In the genomic region with DNA sequence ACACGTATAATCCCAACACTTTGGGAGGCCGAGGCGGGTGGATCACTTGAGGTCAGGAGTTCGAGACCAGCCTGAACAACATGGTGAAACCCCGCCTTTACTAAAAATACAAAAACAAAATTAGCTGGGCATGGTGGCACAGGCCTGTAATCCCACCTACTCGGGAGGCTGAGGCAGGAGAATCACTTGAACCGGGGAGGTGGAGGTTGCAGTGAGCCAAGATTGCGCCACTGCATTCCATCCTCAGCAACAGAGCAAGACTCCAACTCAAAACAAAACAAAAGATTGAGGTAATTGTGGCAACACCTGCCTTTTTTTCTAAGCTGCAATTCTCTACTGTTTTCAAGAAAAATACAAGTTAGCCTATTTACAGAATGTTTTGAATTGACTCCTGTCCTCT, we compare ENCODE assay signal across 5 cellular contexts. TPM values are rescaled to one million over a fixed set of nuclear protein-coding genes. Genes with fewer than 3 reads are reported as not detected.
DNase-seq lines count a peak whose midpoint lies in the region; ATAC-seq, FAIRE-seq and TF ChIP-seq lines count a peak whose summit lies in the region.
"Not testable (repeated sequence)": the region's sequence is repeated elsewhere in the genome, so short reads cannot be mapped to it uniquely, and the experiment has no call there.

No MANE protein-coding gene starts in this region.

- FAIRE-seq in GM12878 (lab: Jason Lieb, UNC) = not testable (repeated sequence)

- H3K27ac ChIP-seq in CD4-positive, CD25-positive, alpha-beta regulatory T cell (ENCODE audit: insufficient read depth, low read length, poor library complexity, severe bottlenecking); GM12878 (ENCODE audit: control insufficient read depth, insufficient read depth): not testable (repeated sequence)
- peak overlapping the region; percentile 61 for H3K27ac ChIP-seq in VCaP

- H3K4me3 ChIP-seq in CD4-positive, CD25-positive, alpha-beta regulatory T cell (ENCODE audit: low read depth, low read length) = peak overlapping the region; percentile 20
- peak overlapping the region; percentile 6; the same call in 1 of the 2 replicates for H3K4me3 ChIP-seq in GM12878

- not testable (repeated sequence) for H2AFZ ChIP-seq in GM12878 (ENCODE audit: control insufficient read depth, low read depth, low read length)

- not testable (repeated sequence) for H3K36me3 ChIP-seq in CD4-positive, CD25-positive, alpha-beta regulatory T cell (ENCODE audit: control insufficient read depth, insufficient read depth, low read length); GM12878 (ENCODE audit: control insufficient read depth in 2 of 2, insufficient read depth in 2 of 2, low read length in 1 of 2)

- H3K27ac Mint-ChIP-seq in CD4-positive, CD25-positive, alpha-beta regulatory T cell = not testable (repeated sequence)

- H4K20me1 ChIP-seq in GM12878 (ENCODE audit: control insufficient read depth, insufficient read depth) = not testable (repeated sequence)

- TF ChIP-seq EP300 in Ishikawa (IDR thresholded peaks at IDR 0.05; ENCODE audit: borderline replicate concordance); GM12878 (IDR thresholded peaks at IDR 0.05; ENCODE audit: borderline replicate concordance in 1 of 2, control insufficient read depth in 1 of 2, low read depth in 2 of 2, low read length in 2 of 2): not testable (repeated sequence)

- not testable (repeated sequence) for TF ChIP-seq RAD21 in Ishikawa (IDR thresholded peaks at IDR 0.05; ENCODE audit: low read depth); GM12878 (IDR thresholded peaks at IDR 0.05; ENCODE audit: insufficient read depth, low read depth, low read length)

- SMC1A ChIA-PET in GM12878 (lab: Charles Lee; ENCODE audit: uncharacterized antibody, unreplicated experiment) = interaction anchor here (1.1 to 3.6 kb wide), 4 partner anchors 8 to 20 kb away, joined by 3 to 28 read pairs (median 4); no protein-coding TSS in a partner anchor

- peaks cover 26% of the 10 kb centered on the region for H3K4me1 ChIP-seq in CD4-positive, CD25-positive, alpha-beta regulatory T cell (ENCODE audit: control insufficient read depth, insufficient read depth, low read length, poor library complexity, severe bottlenecking)
- H3K4me1 ChIP-seq in GM12878 (ENCODE audit: control insufficient read depth, insufficient read depth, low read length) = peaks cover 11% of the 10 kb centered on the region; the same call in 1 of the 2 replicates

- not testable (repeated sequence) for TF ChIP-seq CTCF in VCaP (conservative IDR thresholded peaks at IDR 0.05); GM12878 (IDR thresholded peaks at IDR 0.05 in 2 of 3, conservative IDR thresholded peaks at IDR 0.05 in 1 of 3; ENCODE audit: control insufficient read depth in 2 of 3, extremely low read depth in 1 of 3, insufficient read depth in 1 of 3, low read depth in 3 of 3, low read length in 3 of 3)

- not testable (repeated sequence) for TF ChIP-seq POLR2A in GM12878 (IDR thresholded peaks at IDR 0.05; ENCODE audit: low read depth, low read length)

- peaks cover 25 to 83% (median 50%) of the 10 kb centered on the region in 4 donors for H3K4me1 Mint-ChIP-seq in CD4-positive, CD25-positive, alpha-beta regulatory T cell

- H3K9me3 ChIP-seq in CD4-positive, CD25-positive, alpha-beta regulatory T cell (ENCODE audit: control insufficient read depth in 2 of 2, low read length in 2 of 2); GM12878 (replicated peaks; ENCODE audit: control insufficient read depth, insufficient read depth, low read length): not testable (repeated sequence)

- H3K9me3 Mint-ChIP-seq in CD4-positive, CD25-positive, alpha-beta regulatory T cell = not testable (repeated sequence)

- intact Hi-C loops in GM12878 (cut with micrococcal nuclease; ENCODE audit: unreplicated experiment) = not testable (repeated sequence)

- POLR2A ChIA-PET in GM12878 (lab: Charles Lee) = interaction anchor here (1.6 kb wide), 1 partner anchor 12 kb away, joined by 6 read pairs; no protein-coding TSS in a partner anchor

- not testable (repeated sequence) for H3K27me3 Mint-ChIP-seq in CD4-positive, CD25-positive, alpha-beta regulatory T cell

- not testable (repeated sequence) for DNase-seq in CD4-positive, CD25-positive, alpha-beta regulatory T cell; GM12878 (ENCODE audit: low read depth, low spot score)
- peak; percentile 24 for DNase-seq in NCI-H226

- CTCF ChIA-PET in GM12878 (lab: Yijun Ruan, JAX) = interaction anchor here (1.4 to 2.4 kb wide), 2 partner anchors 18 to 21 kb away, joined by 3 to 12 read pairs; no protein-coding TSS in a partner anchor

- H3K79me2 ChIP-seq in GM12878 (ENCODE audit: control insufficient read depth, insufficient read depth, low read length) = peaks cover 37% of the 10 kb centered on the region

- not testable (repeated sequence) for ATAC-seq in CD4-positive, CD25-positive, alpha-beta regulatory T cell (ENCODE audit: low read depth in 2 of 2); GM12878

- H3K27me3 ChIP-seq in CD4-positive, CD25-positive, alpha-beta regulatory T cell (ENCODE audit: control insufficient read depth, insufficient read depth, low read length); GM12878 (replicated peaks in 1 of 2; ENCODE audit: control insufficient read depth in 2 of 2, insufficient read depth in 2 of 2, low read length in 1 of 2): not testable (repeated sequence)

- peaks cover 12% of the 10 kb centered on the region for H3K36me3 Mint-ChIP-seq in CD4-positive, CD25-positive, alpha-beta regulatory T cell

- not testable (repeated sequence) for BruUV-seq in GM12878 (replicated peaks; lab: Mats Ljungman, UMichigan)

- H3K4me2 ChIP-seq in GM12878 (ENCODE audit: control insufficient read depth, insufficient read depth) = peak overlapping the region; percentile 54

- not testable (repeated sequence) for H3K9ac ChIP-seq in GM12878 (ENCODE audit: control insufficient read depth, insufficient read depth, low read length)

- in situ Hi-C loops in GM12878 (cut with MboI) = loop anchor here (25.0 kb wide), 1 partner anchor 1435 kb away; the partner anchor contains the start of gene NMI

- peak overlapping the region in 2 of 4 donors; percentile 15 to 78 for H3K4me3 Mint-ChIP-seq in CD4-positive, CD25-positive, alpha-beta regulatory T cell

- 86% methylated on average over 8 of the region's 8 CpGs for WGBS in GM12878 (ENCODE audit: insufficient coverage, insufficient replicate concordance, low lambda C conversion rate, missing lambda C conversion rate)

- RAD21 ChIA-PET in GM12878 (lab: Charles Lee; ENCODE audit: unreplicated experiment) = interaction anchor here (0.6 to 1.4 kb wide), 4 partner anchors 10 to 601 kb away, joined by 3 to 5 read pairs (median 3); no protein-coding TSS in a partner anchor

TF ChIP-seq in Ishikawa, 13 proteins besides CTCF, POLR2A, EP300 and RAD21:
- TF ChIP-seq CEBPB (IDR thresholded peaks at IDR 0.05) = peak; percentile 23; the same call in 1 of the 2 replicates

TF ChIP-seq in GM12878, 131 proteins besides CTCF, POLR2A, EP300 and RAD21:
- 0 out of 2 replicates have a peak, but pooled peaks have one; percentile 18 for TF ChIP-seq RUNX3 (IDR thresholded peaks at IDR 0.05; ENCODE audit: low read length)

RNA-seq across cellular contexts. Expression of gene ARL6IP6, which starts 4.2 kb away (rescaled TPM):
- 19.9 TPM for total RNA-seq in CD4-positive, CD25-positive, alpha-beta regulatory T cell
- polyA plus RNA-seq in CD4-positive, CD25-positive, alpha-beta regulatory T cell = 10 to 100 TPM; 32.9 to 41.4 (median 35.7) TPM
- 52.3 and 58.3 TPM in 2 replicates for total RNA-seq in GM12878 (2013; cell fraction: nucleolus; rRNA removed)
- total RNA-seq in GM12878 (2014; rRNA removed) (15.8 and 21.1 TPM in 2 replicates), GM12878 (2014; rRNA removed; fragmentation: Illumina TruSeq; extraction: Trizol) (23.4 and 25.8 TPM in 2 replicates), GM12878 (2021) (23.5 and 26.6 TPM in 2 replicates)
- polyA plus RNA-seq in GM12878 (2011; ENCODE audit: low read depth) = 16.8 TPM
- polyA plus RNA-seq in GM12878 (2011; rRNA removed) (87.3 and 130 TPM in 2 replicates), GM12878 (2014; fragmentation: Illumina TruSeq; extraction: Trizol) (31.7 and 48.0 TPM in 2 replicates), GM12878 (2014; fragmentation: Nextera tagmentation; extraction: Ambion mirVana) (10 to 100 TPM; 18.0 to 30.1 TPM), GM12878 (2014; rRNA removed) (18.1 and 19.5 TPM in 2 replicates), GM12878 (2016; fragmentation: Nextera tagmentation; extraction: Ambion mirVana) (10 to 100 TPM; 48.5 to 51.5 TPM)
- polyA plus RNA-seq in GM12878 (2011; cell fraction: cytosol; rRNA removed) = 27.4 and 39.7 TPM in 2 replicates
- polyA plus RNA-seq in GM12878 (2011; cell fraction: nucleus; rRNA removed) = 71.2 and 88.7 TPM in 2 replicates
- polyA plus RNA-seq in GM12878 (2012) = 14.3 and 19.4 TPM in 2 replicates
- polyA minus RNA-seq in GM12878 (2011; rRNA and poly(A)+ RNA removed) = 27.0 and 29.3 TPM in 2 replicates
- polyA minus RNA-seq in GM12878 (2011; cell fraction: cytosol; rRNA and poly(A)+ RNA removed) = 6.9 and 9.1 TPM in 2 replicates
- 18.9 and 25.4 TPM in 2 replicates for polyA minus RNA-seq in GM12878 (2011; cell fraction: nucleus; rRNA and poly(A)+ RNA removed)

RNA-seq across cellular contexts. Expression of gene PRPF40A, which starts 5.4 kb away (rescaled TPM):
- 126 TPM for total RNA-seq in CD4-positive, CD25-positive, alpha-beta regulatory T cell
- 100 to 1,000 TPM; 115 to 142 (median 118) TPM for polyA plus RNA-seq in CD4-positive, CD25-positive, alpha-beta regulatory T cell
- total RNA-seq in GM12878 (2013; cell fraction: nucleolus; rRNA removed) = 399 and 423 TPM in 2 replicates
- total RNA-seq in GM12878 (2014; rRNA removed) (123 and 139 TPM in 2 replicates), GM12878 (2014; rRNA removed; fragmentation: Illumina TruSeq; extraction: Trizol) (159 and 164 TPM in 2 replicates), GM12878 (2021) (145 and 151 TPM in 2 replicates)
- polyA plus RNA-seq in GM12878 (2011; ENCODE audit: low read depth) = 32.0 TPM
- polyA plus RNA-seq in GM12878 (2011; rRNA removed) (145 and 175 TPM in 2 replicates), GM12878 (2014; fragmentation: Illumina TruSeq; extraction: Trizol) (143 and 160 TPM in 2 replicates), GM12878 (2014; fragmentation: Nextera tagmentation; extraction: Ambion mirVana) (100 to 1,000 TPM in 1 of 2 experiments, 10 to 100 TPM in 1; 97.8 to 117 TPM), GM12878 (2014; rRNA removed) (90.8 and 131 TPM in 2 replicates), GM12878 (2016; fragmentation: Nextera tagmentation; extraction: Ambion mirVana) (100 to 1,000 TPM; 189 to 197 TPM)
- 85.3 and 127 TPM in 2 replicates for polyA plus RNA-seq in GM12878 (2011; cell fraction: cytosol; rRNA removed)
- 285 and 290 TPM in 2 replicates for polyA plus RNA-seq in GM12878 (2011; cell fraction: nucleus; rRNA removed)
- 47.0 and 71.4 TPM in 2 replicates for polyA plus RNA-seq in GM12878 (2012)
- polyA minus RNA-seq in GM12878 (2011; rRNA and poly(A)+ RNA removed) = 242 and 408 TPM in 2 replicates
- polyA minus RNA-seq in GM12878 (2011; cell fraction: cytosol; rRNA and poly(A)+ RNA removed) = 51.6 and 67.1 TPM in 2 replicates
- 208 and 363 TPM in 2 replicates for polyA minus RNA-seq in GM12878 (2011; cell fraction: nucleus; rRNA and poly(A)+ RNA removed)
